Comparison of ENCODE assay signal across 8 cellular contexts in the genomic region with DNA sequence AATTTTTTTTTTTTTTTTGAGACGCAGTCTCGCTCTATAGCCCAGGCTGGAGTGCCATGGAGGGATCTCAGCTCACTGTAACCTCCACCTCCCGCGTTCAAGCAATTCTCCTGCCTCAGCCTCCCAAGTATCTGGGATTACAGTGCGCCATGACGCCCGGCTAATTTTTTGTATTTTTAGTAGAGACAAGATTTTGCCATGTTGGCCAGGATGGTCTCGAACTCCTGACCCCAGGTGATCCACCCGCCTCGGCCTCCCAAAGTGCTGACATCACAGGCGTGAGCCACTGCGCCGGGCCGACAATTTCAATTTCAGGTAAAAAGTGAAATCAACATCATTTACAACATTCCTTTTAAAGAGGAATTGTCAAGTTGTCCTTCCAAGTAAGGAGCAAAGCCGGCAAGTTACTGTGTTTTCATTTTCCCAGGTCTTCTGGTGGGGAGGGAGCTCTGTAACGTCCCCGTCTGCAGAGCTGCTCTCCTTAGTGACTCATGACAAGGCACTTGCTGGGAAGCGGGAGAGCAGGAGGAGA. TPM values are rescaled to one million over a fixed set of nuclear protein-coding genes. Genes with fewer than 3 reads are reported as not detected.
DNase-seq lines count a peak whose midpoint lies in the region; ATAC-seq, FAIRE-seq and TF ChIP-seq lines count a peak whose summit lies in the region.

No MANE protein-coding gene starts in this region.

- no peaks in the 10 kb centered on the region for H3K9me3 ChIP-seq in HUES48 (ENCODE audit: control insufficient read depth, insufficient read depth, low read length)
- H3K9me3 ChIP-seq in GM12878 (replicated peaks; ENCODE audit: control insufficient read depth, insufficient read depth, low read length) = no peaks in the 10 kb centered on the region
- no peaks in the 10 kb centered on the region for H3K9me3 ChIP-seq in lower lobe of right lung
- no peaks in the 10 kb centered on the region for H3K9me3 ChIP-seq in upper lobe of left lung

- no peak for TF ChIP-seq RAD21 in GM12878 (IDR thresholded peaks at IDR 0.05; ENCODE audit: insufficient read depth, low read depth, low read length)

- H3K36me3 ChIP-seq in GM06990 (ENCODE audit: control insufficient read depth, insufficient read depth, low read length) = peaks cover 2% of the 10 kb centered on the region
- peaks cover 4% of the 10 kb centered on the region for H3K36me3 ChIP-seq in HUES48 (ENCODE audit: control insufficient read depth, insufficient read depth, low read length)
- H3K36me3 ChIP-seq in GM12878 (ENCODE audit: control insufficient read depth in 2 of 2, insufficient read depth in 2 of 2, low read length in 1 of 2) = no peaks in the 10 kb centered on the region
- no peaks in the 10 kb centered on the region for H3K36me3 ChIP-seq in lower lobe of right lung
- peaks cover 0 to 2% (median 0%) of the 10 kb centered on the region in 4 donors for H3K36me3 ChIP-seq in upper lobe of left lung

- H3K27me3 ChIP-seq in GM06990 (replicated peaks; ENCODE audit: control insufficient read depth, insufficient read depth, low read length) (no peaks in the 10 kb centered on the region), HUES48 (ENCODE audit: control insufficient read depth, insufficient read depth, low read length) (no peaks in the 10 kb centered on the region), GM12878 (replicated peaks in 1 of 2; ENCODE audit: control insufficient read depth in 2 of 2, insufficient read depth in 2 of 2, low read length in 1 of 2) (no peaks in the 10 kb centered on the region), lower lobe of right lung (ENCODE audit: low read depth) (no peaks in the 10 kb centered on the region), upper lobe of left lung (no peaks in the 10 kb centered on the region)

- ATAC-seq in GM12878 = peak; percentile 52
- peak; percentile 76 to 82 for ATAC-seq in lower lobe of right lung
- peak in 1 of 2 donors; percentile 68 for ATAC-seq in upper lobe of left lung (ENCODE audit: low FRiP score in 2 of 2)
- ATAC-seq in HG02938 (IDR thresholded peaks at IDR 0.05; ENCODE audit: unreplicated experiment) = no peak

- intact Hi-C loops in GM12878 (cut with micrococcal nuclease; ENCODE audit: unreplicated experiment) (loop anchor here (2.0 kb wide), 1 partner anchor 31 kb away; the partner anchor contains the start of genes CCDC137 and OXLD1), lower lobe of right lung (cut with DNase I) (no loop called here)

- WGBS in GM12878 (ENCODE audit: insufficient coverage, insufficient replicate concordance, low lambda C conversion rate, missing lambda C conversion rate) = 44% methylated on average over 18 of the region's 18 CpGs
- 30 to 31% methylated on average over 18 of the region's 18 CpGs for WGBS in upper lobe of left lung, 2 donors

- peak overlapping the region; percentile 61 for H3K4me2 ChIP-seq in GM12878 (ENCODE audit: control insufficient read depth, insufficient read depth)

- H3K9ac ChIP-seq in HUES48 (ENCODE audit: low read depth, low read length) = peak overlapping the region; percentile 88
- H3K9ac ChIP-seq in GM12878 (ENCODE audit: control insufficient read depth, insufficient read depth, low read length) = peak overlapping the region; percentile 90

- FAIRE-seq in GM12878 (lab: Jason Lieb, UNC) = no peak

- POLR2A ChIA-PET in GM12878 (lab: Charles Lee) = interaction anchor here (0.6 to 0.7 kb wide), 2 partner anchors 178 to 295 kb away, joined by 3 to 4 read pairs; no protein-coding TSS in a partner anchor

- peak overlapping the region; percentile 99 for H3K4me3 ChIP-seq in GM06990 (replicated peaks; ENCODE audit: low read depth, low read length)
- peak overlapping the region; percentile 92 for H3K4me3 ChIP-seq in HUES48 (ENCODE audit: low read depth, low read length)
- peak overlapping the region; percentile 90 for H3K4me3 ChIP-seq in GM12878
- peak overlapping the region; percentile 74 for H3K4me3 ChIP-seq in lower lobe of right lung
- H3K4me3 ChIP-seq in upper lobe of left lung = peak overlapping the region; percentile 45 to 96 (median 90)

- TF ChIP-seq POLR2A in GM12878 (IDR thresholded peaks at IDR 0.05; ENCODE audit: low read depth, low read length) (no peak), upper lobe of left lung (IDR thresholded peaks at IDR 0.05) (no peak)

- H3K4me1 ChIP-seq in HUES48 (ENCODE audit: control insufficient read depth, insufficient read depth, low read length) (peaks cover 4% of the 10 kb centered on the region; the same call in 1 of the 2 replicates), GM12878 (ENCODE audit: control insufficient read depth, insufficient read depth, low read length) (peaks cover 4% of the 10 kb centered on the region), lower lobe of right lung (peaks cover 32% of the 10 kb centered on the region), upper lobe of left lung (peaks cover 30 to 40% (median 31%) of the 10 kb centered on the region in 4 donors)

- in situ Hi-C loops in GM12878 (cut with MboI) = no loop called here

- TF ChIP-seq EP300 in GM12878 (IDR thresholded peaks at IDR 0.05; ENCODE audit: borderline replicate concordance in 1 of 2, control insufficient read depth in 1 of 2, low read depth in 2 of 2, low read length in 2 of 2) = no peak
- no peak for TF ChIP-seq EP300 in upper lobe of left lung (IDR thresholded peaks at IDR 0.05)

- peaks cover 36% of the 10 kb centered on the region for H3K79me2 ChIP-seq in GM12878 (ENCODE audit: control insufficient read depth, insufficient read depth, low read length)

- SMC1A ChIA-PET in GM12878 (lab: Charles Lee; ENCODE audit: uncharacterized antibody, unreplicated experiment) = no interaction called here

- no peak for TF ChIP-seq CTCF in GM06990 (IDR thresholded peaks at IDR 0.05; ENCODE audit: insufficient read depth, low read length, poor library complexity, severe bottlenecking)
- no peak for TF ChIP-seq CTCF in GM12878 (IDR thresholded peaks at IDR 0.05 in 2 of 3, conservative IDR thresholded peaks at IDR 0.05 in 1 of 3; ENCODE audit: control insufficient read depth in 2 of 3, extremely low read depth in 1 of 3, insufficient read depth in 1 of 3, low read depth in 3 of 3, low read length in 3 of 3)
- no peak for TF ChIP-seq CTCF in lower lobe of right lung (IDR thresholded peaks at IDR 0.05)
- TF ChIP-seq CTCF in upper lobe of left lung (IDR thresholded peaks at IDR 0.05) = no peak

- H2AFZ ChIP-seq in GM12878 (ENCODE audit: control insufficient read depth, low read depth, low read length) = no peak overlapping the region

- CTCF ChIA-PET in GM12878 (lab: Yijun Ruan, JAX) = no interaction called here

- DNase-seq in GM06990 (ENCODE audit: extremely low read depth, insufficient read length) = no peak
- no peak for DNase-seq in GM12878 (ENCODE audit: low read depth, low spot score)
- DNase-seq in lower lobe of right lung = no peak
- no peak for DNase-seq in upper lobe of left lung
- no peak for DNase-seq in cerebellum (ENCODE audit: low spot score)
- no peak for DNase-seq in stimulated activated CD4-positive, alpha-beta T cell treated with anti-CD3 and anti-CD28 coated beads, Interleukin-4, amount 100 ng/mL, for 1 hour

- no TSS peak for BruUV-seq in GM12878 (replicated peaks; lab: Mats Ljungman, UMichigan)

- RAD21 ChIA-PET in GM12878 (lab: Charles Lee; ENCODE audit: unreplicated experiment) = no interaction called here

- H3K27ac ChIP-seq in HUES48 (ENCODE audit: low read depth, low read length) = peak overlapping the region; percentile 89
- peak overlapping the region; percentile 80 for H3K27ac ChIP-seq in GM12878 (ENCODE audit: control insufficient read depth, insufficient read depth)
- H3K27ac ChIP-seq in lower lobe of right lung = peak overlapping the region; percentile 91
- peak overlapping the region; percentile 89 to 97 (median 94) for H3K27ac ChIP-seq in upper lobe of left lung

- no peaks in the 10 kb centered on the region for H4K20me1 ChIP-seq in GM12878 (ENCODE audit: control insufficient read depth, insufficient read depth)

RNA-seq across cellular contexts. Expression of gene NPLOC4, which starts 0.9 kb away (rescaled TPM):
- total RNA-seq in GM12878 (2013; cell fraction: nucleolus; rRNA removed) = 94.1 and 117 TPM in 2 replicates
- total RNA-seq in GM12878 (2014; rRNA removed) = 50.6 and 54.9 TPM in 2 replicates
- 33.4 and 37.0 TPM in 2 replicates for total RNA-seq in GM12878 (2014; rRNA removed; fragmentation: Illumina TruSeq; extraction: Trizol)
- total RNA-seq in GM12878 (2021) = 83.7 and 87.9 TPM in 2 replicates
- polyA plus RNA-seq in GM12878 (2011; ENCODE audit: low read depth) = 17.0 TPM
- polyA plus RNA-seq in GM12878 (2011; rRNA removed) = 35.8 and 62.1 TPM in 2 replicates
- polyA plus RNA-seq in GM12878 (2011; cell fraction: cytosol; rRNA removed) = 69.2 and 80.3 TPM in 2 replicates
- polyA plus RNA-seq in GM12878 (2011; cell fraction: nucleus; rRNA removed) = 74.9 and 90.1 TPM in 2 replicates
- polyA plus RNA-seq in GM12878 (2012) = 27.3 and 29.6 TPM in 2 replicates
- polyA plus RNA-seq in GM12878 (2014; fragmentation: Illumina TruSeq; extraction: Trizol) = 44.2 and 48.8 TPM in 2 replicates
- polyA plus RNA-seq in GM12878 (2014; fragmentation: Nextera tagmentation; extraction: Ambion mirVana) = 1 to 10 TPM; 1.5 to 2.5 TPM
- 58.9 and 73.4 TPM in 2 replicates for polyA plus RNA-seq in GM12878 (2014; rRNA removed)
- 10 to 100 TPM; 34.9 to 47.3 TPM for polyA plus RNA-seq in GM12878 (2016; fragmentation: Nextera tagmentation; extraction: Ambion mirVana)
- polyA minus RNA-seq in GM12878 (2011; rRNA and poly(A)+ RNA removed) = 105 and 112 TPM in 2 replicates
- 40.8 and 55.3 TPM in 2 replicates for polyA minus RNA-seq in GM12878 (2011; cell fraction: cytosol; rRNA and poly(A)+ RNA removed)
- 21.8 and 39.4 TPM in 2 replicates for polyA minus RNA-seq in GM12878 (2011; cell fraction: nucleus; rRNA and poly(A)+ RNA removed)
- total RNA-seq in lower lobe of right lung = 69.6 TPM
- total RNA-seq in upper lobe of left lung = 100 to 1,000 TPM in 2 of 6 donors, 10 to 100 TPM in 4; 59.9 to 373 (median 87.4) TPM
- total RNA-seq in cerebellum = 38.6 TPM

RNA-seq across cellular contexts. Expression of gene TSPAN10, which starts 1.0 kb away (rescaled TPM):
- 3.6 and 4.7 TPM in 2 replicates for total RNA-seq in GM12878 (2013; cell fraction: nucleolus; rRNA removed)
- total RNA-seq in GM12878 (2014; rRNA removed) (0.38 and 0.40 TPM in 2 replicates), GM12878 (2014; rRNA removed; fragmentation: Illumina TruSeq; extraction: Trizol) (0.13 and 0.18 TPM in 2 replicates), GM12878 (2021) (0.41 and 0.56 TPM in 2 replicates), lower lobe of right lung (1.1 TPM), upper lobe of left lung (1 to 10 TPM in 3 of 6 donors, under 1 TPM in 3; 0.61 to 2.8 (median 1.0) TPM), cerebellum (0.82 TPM)
- not detected for polyA plus RNA-seq in GM12878 (2011; ENCODE audit: low read depth)
- polyA plus RNA-seq in GM12878 (2011; rRNA removed) (0.53 and 0.58 TPM in 2 replicates), GM12878 (2014; fragmentation: Illumina TruSeq; extraction: Trizol) (0.16 and 0.36 TPM in 2 replicates), GM12878 (2014; fragmentation: Nextera tagmentation; extraction: Ambion mirVana) (under 1 TPM; 0.33 to 0.45 TPM), GM12878 (2014; rRNA removed) (0.61 and 0.72 TPM in 2 replicates), GM12878 (2016; fragmentation: Nextera tagmentation; extraction: Ambion mirVana) (under 1 TPM; 0.60 to 0.82 TPM)
- polyA plus RNA-seq in GM12878 (2011; cell fraction: cytosol; rRNA removed) = 0.66 and 0.90 TPM in 2 replicates
- 1.0 and 1.2 TPM in 2 replicates for polyA plus RNA-seq in GM12878 (2011; cell fraction: nucleus; rRNA removed)
- polyA plus RNA-seq in GM12878 (2012) = 0.39 and 0.49 TPM in 2 replicates
- polyA minus RNA-seq in GM12878 (2011; rRNA and poly(A)+ RNA removed) = 2.5 and 9.9 TPM in 2 replicates
- not detected in 2 replicates for polyA minus RNA-seq in GM12878 (2011; cell fraction: cytosol; rRNA and poly(A)+ RNA removed)
- 0.60 and 1.1 TPM in 2 replicates for polyA minus RNA-seq in GM12878 (2011; cell fraction: nucleus; rRNA and poly(A)+ RNA removed)

RNA-seq across cellular contexts. Expression of gene PDE6G, which starts 20.3 kb away (rescaled TPM):
- not detected in 2 replicates for total RNA-seq in GM12878 (2013; cell fraction: nucleolus; rRNA removed)
- total RNA-seq in GM12878 (2014; rRNA removed) (7.8 and 12.1 TPM in 2 replicates), GM12878 (2014; rRNA removed; fragmentation: Illumina TruSeq; extraction: Trizol) (1.5 and 3.5 TPM in 2 replicates), GM12878 (2021) (6.0 and 8.3 TPM in 2 replicates), lower lobe of right lung (2.0 TPM), upper lobe of left lung (10 to 100 TPM in 1 of 6 donors, 1 to 10 TPM in 2, not detected in 3; 1.0 to 12.6 (median 1.7) TPM), cerebellum (not detected)
- polyA plus RNA-seq in GM12878 (2011; ENCODE audit: low read depth) = 10.5 TPM
- polyA plus RNA-seq in GM12878 (2011; rRNA removed) (0.37 and 1.8 TPM in 2 replicates), GM12878 (2014; fragmentation: Illumina TruSeq; extraction: Trizol) (7.0 and 8.0 TPM in 2 replicates), GM12878 (2014; fragmentation: Nextera tagmentation; extraction: Ambion mirVana) (under 1 TPM; 0.55 to 0.82 TPM), GM12878 (2014; rRNA removed) (10.4 and 11.1 TPM in 2 replicates), GM12878 (2016; fragmentation: Nextera tagmentation; extraction: Ambion mirVana) (1 to 10 TPM; 3.3 to 5.0 TPM)
- 1.0 and 1.3 TPM in 2 replicates for polyA plus RNA-seq in GM12878 (2011; cell fraction: cytosol; rRNA removed)
- 0.87 and 0.88 TPM in 2 replicates for polyA plus RNA-seq in GM12878 (2011; cell fraction: nucleus; rRNA removed)
- 10.7 and 14.5 TPM in 2 replicates for polyA plus RNA-seq in GM12878 (2012)
- 0.59 and 2.0 TPM in 2 replicates for polyA minus RNA-seq in GM12878 (2011; rRNA and poly(A)+ RNA removed)
- not detected in 2 replicates for polyA minus RNA-seq in GM12878 (2011; cell fraction: cytosol; rRNA and poly(A)+ RNA removed)
- polyA minus RNA-seq in GM12878 (2011; cell fraction: nucleus; rRNA and poly(A)+ RNA removed) = not detected in 2 replicates

RNA-seq across cellular contexts. Expression of gene OXLD1, which starts 30.4 kb away (rescaled TPM):
- total RNA-seq in GM12878 (2013; cell fraction: nucleolus; rRNA removed) = 25.4 and 29.4 TPM in 2 replicates
- total RNA-seq in GM12878 (2014; rRNA removed) (74.8 and 77.7 TPM in 2 replicates), GM12878 (2014; rRNA removed; fragmentation: Illumina TruSeq; extraction: Trizol) (14.4 and 18.4 TPM in 2 replicates), GM12878 (2021) (61.2 and 70.8 TPM in 2 replicates), lower lobe of right lung (29.7 TPM), upper lobe of left lung (10 to 100 TPM; 32.2 to 46.7 (median 38.5) TPM), cerebellum (5.5 TPM)
- 14.1 TPM for polyA plus RNA-seq in GM12878 (2011; ENCODE audit: low read depth)
- polyA plus RNA-seq in GM12878 (2011; rRNA removed) (6.2 and 13.5 TPM in 2 replicates), GM12878 (2014; fragmentation: Illumina TruSeq; extraction: Trizol) (3.4 and 10.2 TPM in 2 replicates), GM12878 (2014; fragmentation: Nextera tagmentation; extraction: Ambion mirVana) (1 to 10 TPM; 4.6 to 9.3 TPM), GM12878 (2014; rRNA removed) (83.2 and 84.8 TPM in 2 replicates), GM12878 (2016; fragmentation: Nextera tagmentation; extraction: Ambion mirVana) (10 to 100 TPM; 74.3 to 89.5 TPM)
- polyA plus RNA-seq in GM12878 (2011; cell fraction: cytosol; rRNA removed) = 24.6 and 47.1 TPM in 2 replicates
- polyA plus RNA-seq in GM12878 (2011; cell fraction: nucleus; rRNA removed) = 37.2 and 39.7 TPM in 2 replicates
- 28.0 and 28.4 TPM in 2 replicates for polyA plus RNA-seq in GM12878 (2012)
- polyA minus RNA-seq in GM12878 (2011; rRNA and poly(A)+ RNA removed) = 8.5 and 18.8 TPM in 2 replicates
- 6.4 and 11.4 TPM in 2 replicates for polyA minus RNA-seq in GM12878 (2011; cell fraction: cytosol; rRNA and poly(A)+ RNA removed)
- polyA minus RNA-seq in GM12878 (2011; cell fraction: nucleus; rRNA and poly(A)+ RNA removed) = 13.7 and 25.6 TPM in 2 replicates

RNA-seq across cellular contexts. Expression of gene CCDC137, which starts 30.5 kb away (rescaled TPM):
- 8.0 and 8.8 TPM in 2 replicates for total RNA-seq in GM12878 (2013; cell fraction: nucleolus; rRNA removed)
- total RNA-seq in GM12878 (2014; rRNA removed) (21.9 and 23.3 TPM in 2 replicates), GM12878 (2014; rRNA removed; fragmentation: Illumina TruSeq; extraction: Trizol) (18.3 and 19.6 TPM in 2 replicates), GM12878 (2021) (32.0 and 35.1 TPM in 2 replicates), lower lobe of right lung (12.8 TPM), upper lobe of left lung (10 to 100 TPM; 10.8 to 49.2 (median 12.6) TPM), cerebellum (3.3 TPM)
- polyA plus RNA-seq in GM12878 (2011; ENCODE audit: low read depth) = 5.7 TPM
- polyA plus RNA-seq in GM12878 (2011; rRNA removed) (7.7 and 13.7 TPM in 2 replicates), GM12878 (2014; fragmentation: Illumina TruSeq; extraction: Trizol) (20.9 and 32.6 TPM in 2 replicates), GM12878 (2014; fragmentation: Nextera tagmentation; extraction: Ambion mirVana) (1 to 10 TPM; 2.2 to 5.1 TPM), GM12878 (2014; rRNA removed) (33.8 and 39.3 TPM in 2 replicates), GM12878 (2016; fragmentation: Nextera tagmentation; extraction: Ambion mirVana) (10 to 100 TPM; 44.6 to 45.4 TPM)
- 12.6 and 24.0 TPM in 2 replicates for polyA plus RNA-seq in GM12878 (2011; cell fraction: cytosol; rRNA removed)
- 26.3 and 30.0 TPM in 2 replicates for polyA plus RNA-seq in GM12878 (2011; cell fraction: nucleus; rRNA removed)
- 16.2 and 24.2 TPM in 2 replicates for polyA plus RNA-seq in GM12878 (2012)
- 3.0 and 4.8 TPM in 2 replicates for polyA minus RNA-seq in GM12878 (2011; rRNA and poly(A)+ RNA removed)
- 5.2 and 6.8 TPM in 2 replicates for polyA minus RNA-seq in GM12878 (2011; cell fraction: cytosol; rRNA and poly(A)+ RNA removed)
- 3.4 and 11.5 TPM in 2 replicates for polyA minus RNA-seq in GM12878 (2011; cell fraction: nucleus; rRNA and poly(A)+ RNA removed)
